24 cellular contexts compared by ENCODE assay signal in the genomic region with DNA sequence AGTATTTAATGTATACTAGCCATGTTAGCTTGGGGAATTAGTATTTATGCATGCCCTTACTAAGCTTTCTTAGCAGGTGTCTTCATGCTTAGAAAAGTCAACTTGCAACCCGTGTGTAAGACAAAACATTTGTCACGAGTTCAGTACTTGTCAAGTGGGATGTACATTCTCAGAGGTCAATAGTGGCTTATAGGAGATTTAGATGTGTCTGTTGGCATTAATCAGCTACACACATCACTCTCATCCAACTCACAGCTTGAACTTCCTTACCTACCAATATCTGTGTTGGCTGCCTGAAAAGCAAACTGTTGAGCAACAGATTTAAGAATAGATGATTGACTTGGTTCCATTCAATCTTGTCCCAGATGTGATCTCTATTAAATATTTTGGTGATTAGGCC.
"Had no signal": no experiment of that assay in that cellular context is flagged by ENCODE, and none has a peak within 500 bp of the region (broad histone marks: within the 10 kb centered on the region; RNA-seq: fewer than 3 reads in every experiment).

No MANE protein-coding gene starts in this region.

- H2AFZ ChIP-seq: parathyroid adenoma had no signal

- H3K27ac ChIP-seq: esophagus squamous epithelium, gastroesophageal sphincter, left lung, lower lobe of right lung, parathyroid adenoma, psoas muscle, sigmoid colon, skin epidermis, testis, tibial nerve, upper lobe of right lung, vagina had no signal

- FAIRE-seq: keratinocyte had no signal

- H3K79me2 ChIP-seq: parathyroid adenoma had no signal

- H3K4me1 ChIP-seq: gastroesophageal sphincter, left lung, lower lobe of right lung, parathyroid adenoma, psoas muscle, sigmoid colon, tibial nerve, upper lobe of right lung, vagina had no signal

- H3K4me3 Mint-ChIP-seq: effector memory CD8-positive, alpha-beta T cell; immature natural killer cell; memory B cell; mesothelial cell of epicardium; natural killer cell treated with Interleukin-12 subunit alpha and Interleukin-12 subunit beta and Interleukin-15 and Interleukin-18, amount 100 ng/mL, for 72 hours; stimulated activated naive B cell treated with anti-CD40 and anti-IgM and Interleukin-4, amounts not matched to agents 10 μg/mL and 1 μg/mL and 100 μg/mL, for 72 hours; stimulated activated naive CD8-positive, alpha-beta T cell treated with anti-CD3 and anti-CD28 coated beads, Interleukin-15, amount 100 ng/mL, for 72 hours had no signal

- H3K27me3 ChIP-seq: esophagus squamous epithelium, gastroesophageal sphincter, left lung, sigmoid colon, testis, tibial nerve, upper lobe of right lung, vagina had no signal

- H3K4me1 Mint-ChIP-seq: immature natural killer cell; memory B cell; stimulated activated naive B cell treated with anti-CD40 and anti-IgM and Interleukin-4, amounts not matched to agents 10 μg/mL and 1 μg/mL and 100 μg/mL, for 72 hours; stimulated activated naive CD8-positive, alpha-beta T cell treated with anti-CD3 and anti-CD28 coated beads, Interleukin-15, amount 100 ng/mL, for 72 hours had no signal

- H3K4me3 ChIP-seq: esophagus squamous epithelium, gastroesophageal sphincter, left lung, lower lobe of right lung, psoas muscle, sigmoid colon, skin epidermis, testis, tibial nerve, upper lobe of right lung, vagina had no signal

- H3K27ac Mint-ChIP-seq: effector memory CD8-positive, alpha-beta T cell; immature natural killer cell; memory B cell; mesothelial cell of epicardium; natural killer cell treated with Interleukin-12 subunit alpha and Interleukin-12 subunit beta and Interleukin-15 and Interleukin-18, amount 100 ng/mL, for 72 hours; stimulated activated naive B cell treated with anti-CD40 and anti-IgM and Interleukin-4, amounts not matched to agents 10 μg/mL and 1 μg/mL and 100 μg/mL, for 72 hours; stimulated activated naive CD8-positive, alpha-beta T cell treated with anti-CD3 and anti-CD28 coated beads, Interleukin-15, amount 100 ng/mL, for 72 hours had no signal

- H3K9me3 Mint-ChIP-seq: mesothelial cell of epicardium; stimulated activated naive CD8-positive, alpha-beta T cell treated with anti-CD3 and anti-CD28 coated beads, Interleukin-15, amount 100 ng/mL, for 72 hours had no signal

- H3K9ac ChIP-seq: parathyroid adenoma had no signal

- DNase-seq: effector memory CD8-positive, alpha-beta T cell; esophagus squamous epithelium; foreskin fibroblast; immature natural killer cell; left lung; lower lobe of right lung; occipital lobe; psoas muscle; sigmoid colon; stimulated activated CD4-positive, alpha-beta T cell treated with anti-CD3 and anti-CD28 coated beads, Interleukin-2, amount 100 ng/mL, for 24 hours; stimulated activated CD4-positive, alpha-beta T cell treated with anti-CD3 and anti-CD28 coated beads, Interleukin-4, amount 100 ng/mL, for 4 hours; stimulated activated naive B cell treated with anti-CD40 and anti-IgM and Interleukin-4, amounts not matched to agents 10 μg/mL and 1 μg/mL and 100 μg/mL, for 72 hours; stimulated activated naive CD8-positive, alpha-beta T cell treated with anti-CD3 and anti-CD28 coated beads, Interleukin-15, amount 100 ng/mL, for 72 hours; testis; upper lobe of right lung had no signal

- H3K27me3 Mint-ChIP-seq: effector memory CD8-positive, alpha-beta T cell; memory B cell; natural killer cell treated with Interleukin-12 subunit alpha and Interleukin-12 subunit beta and Interleukin-15 and Interleukin-18, amount 100 ng/mL, for 72 hours; stimulated activated naive B cell treated with anti-CD40 and anti-IgM and Interleukin-4, amounts not matched to agents 10 μg/mL and 1 μg/mL and 100 μg/mL, for 72 hours; stimulated activated naive CD8-positive, alpha-beta T cell treated with anti-CD3 and anti-CD28 coated beads, Interleukin-15, amount 100 ng/mL, for 72 hours had no signal

- H3K36me3 ChIP-seq: esophagus squamous epithelium, gastroesophageal sphincter, left lung, lower lobe of right lung, sigmoid colon, tibial nerve, upper lobe of right lung, vagina had no signal

- H3K36me3 Mint-ChIP-seq: immature natural killer cell; memory B cell; mesothelial cell of epicardium; stimulated activated naive B cell treated with anti-CD40 and anti-IgM and Interleukin-4, amounts not matched to agents 10 μg/mL and 1 μg/mL and 100 μg/mL, for 72 hours had no signal

- H3K9me3 ChIP-seq: esophagus squamous epithelium, gastroesophageal sphincter, left lung, lower lobe of right lung, psoas muscle, sigmoid colon, testis, tibial nerve, upper lobe of right lung, vagina had no signal
